In the genomic region with DNA sequence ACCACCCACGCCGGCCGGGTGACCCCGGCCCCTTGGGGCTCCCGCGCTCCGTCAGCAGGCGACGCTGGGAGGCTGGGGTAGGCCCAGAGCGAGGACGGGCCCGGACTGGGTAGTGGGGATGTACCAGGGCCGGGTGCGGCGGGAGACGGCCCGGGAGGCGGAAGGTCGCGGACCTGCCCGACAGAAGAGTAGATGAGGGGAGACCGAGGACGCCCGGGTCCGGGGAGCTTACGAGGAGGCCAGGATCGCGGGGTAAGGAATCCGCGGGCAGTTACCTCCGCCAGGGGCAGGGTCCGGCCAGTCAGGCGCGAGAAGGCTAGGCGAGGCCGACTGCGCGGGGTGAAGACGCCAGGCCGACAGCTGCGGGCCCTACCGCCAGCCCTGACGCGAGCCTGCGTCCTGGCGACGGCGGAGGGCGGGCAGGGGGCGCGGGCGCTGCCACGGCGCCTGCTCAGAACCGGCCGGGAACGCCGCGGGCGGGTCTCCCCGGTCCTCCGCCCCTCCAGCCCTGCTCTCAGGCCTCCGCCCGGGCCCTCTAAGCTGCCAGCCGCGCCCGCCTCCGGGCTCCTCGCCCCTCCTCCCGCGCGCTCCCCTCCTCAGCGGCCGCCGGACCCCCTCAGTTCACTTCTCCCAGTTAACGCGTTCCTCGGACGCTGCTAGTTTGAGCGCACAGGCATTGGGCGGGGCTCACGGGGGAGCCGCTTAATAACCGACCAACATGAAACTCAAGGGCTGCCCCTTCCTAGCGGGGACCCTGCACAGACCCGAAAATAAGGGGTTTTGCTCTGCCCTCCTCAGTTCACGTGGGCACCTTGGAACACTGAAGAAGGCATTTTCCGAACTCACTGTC, we compare ENCODE assay signal across 8 cellular contexts. TPM values are rescaled to one million over a fixed set of nuclear protein-coding genes. Genes with fewer than 3 reads are reported as not detected.
DNase-seq lines count a peak whose midpoint lies in the region; ATAC-seq, FAIRE-seq and TF ChIP-seq lines count a peak whose summit lies in the region.

Gene CPLANE1, minus strand, starts transcription at position 407 of the 850 bp plus-strand sequence. CDS start 1,678 bp downstream, outside the sequence.

- peak in 1 of 3 donors; percentile 12 for TF ChIP-seq CTCF in breast epithelium (IDR thresholded peaks at IDR 0.05)

- H3K36me3 ChIP-seq in breast epithelium (no peaks in the 10 kb centered on the region), small intestine (ENCODE audit: control insufficient read depth in 2 of 2, insufficient read depth in 2 of 2, low read length in 2 of 2) (no peaks in the 10 kb centered on the region)

- H3K4me3 ChIP-seq in breast epithelium = peak within 1 kb of the TSS; percentile 61 to 76 (median 65)
- peak within 1 kb of the TSS; percentile 75 to 97 for H3K4me3 ChIP-seq in small intestine (ENCODE audit: low read depth in 1 of 2, low read length in 2 of 2)

- DNase-seq in NCI-H187 (lab: John Stamatoyannopoulos, UW) (peak; percentile 50 to 68), NCI-H187 treated with DMSO at 0.1 percent for 48 hours (lab: John Stamatoyannopoulos, UW) (no peak), NCI-H2029 treated with DMSO at 0.1 percent for 48 hours (lab: John Stamatoyannopoulos, UW) (peak; percentile 16), UCSD-AML1 (lab: John Stamatoyannopoulos, UW; ENCODE audit: unreplicated experiment) (peak; percentile 82), breast epithelium (ENCODE audit: low spot score in 2 of 2) (peak; percentile 35 to 72), iPS-NIHi11 (ENCODE audit: low spot score) (peak; percentile 88), small intestine (peak; percentile 52)

- H3K9me3 ChIP-seq in breast epithelium (peaks cover 3 to 6% of the 10 kb centered on the region in 2 donors), small intestine (ENCODE audit: control insufficient read depth, low read depth) (no peaks in the 10 kb centered on the region)

- ATAC-seq in HG02885 (IDR thresholded peaks at IDR 0.05; ENCODE audit: poor library complexity, unreplicated experiment) = peak; percentile 81

- H3K4me1 ChIP-seq in breast epithelium (peaks cover 0 to 13% of the 10 kb centered on the region in 2 donors), small intestine (ENCODE audit: control insufficient read depth in 2 of 2, insufficient read depth in 1 of 2, low read depth in 1 of 2, low read length in 1 of 2) (no peaks in the 10 kb centered on the region)

- FAIRE-seq in small intestine (lab: Jason Lieb, UNC) = no peak

- H3K27ac ChIP-seq in breast epithelium = peak within 1 kb of the TSS; percentile 92 to 95
- H3K27ac ChIP-seq in small intestine (ENCODE audit: low read depth in 1 of 2, low read length in 1 of 2) = peak within 1 kb of the TSS; percentile 37 to 90

- 1 to 2% (median 1%) methylated on average over 48 to 88 of the region's 88 CpGs for WGBS in small intestine, 3 donors

- TF ChIP-seq POLR2A in breast epithelium (IDR thresholded peaks at IDR 0.05) = no peak

- H3K27me3 ChIP-seq in breast epithelium = no peaks in the 10 kb centered on the region
- no peaks in the 10 kb centered on the region for H3K27me3 ChIP-seq in small intestine (ENCODE audit: control insufficient read depth in 2 of 2, insufficient read depth in 2 of 2, low read length in 2 of 2)

- intact Hi-C loops in breast epithelium (cut with DNase I; ENCODE audit: low total_unique reads) = loop anchor here (5.0 kb wide), 1 partner anchor 952 kb away; no protein-coding TSS in a partner anchor

RNA-seq across cellular contexts. Expression of gene CPLANE1, which starts in this region (rescaled TPM):
- total RNA-seq in breast epithelium = 10 to 100 TPM; 31.0 to 55.5 (median 31.5) TPM
- 1 to 10 TPM in 1 of 3 donors, under 1 TPM in 2; 0.22 to 1.4 (median 0.27) TPM for polyA plus RNA-seq in small intestine
